24 cellular contexts compared by ENCODE assay signal in the genomic region with DNA sequence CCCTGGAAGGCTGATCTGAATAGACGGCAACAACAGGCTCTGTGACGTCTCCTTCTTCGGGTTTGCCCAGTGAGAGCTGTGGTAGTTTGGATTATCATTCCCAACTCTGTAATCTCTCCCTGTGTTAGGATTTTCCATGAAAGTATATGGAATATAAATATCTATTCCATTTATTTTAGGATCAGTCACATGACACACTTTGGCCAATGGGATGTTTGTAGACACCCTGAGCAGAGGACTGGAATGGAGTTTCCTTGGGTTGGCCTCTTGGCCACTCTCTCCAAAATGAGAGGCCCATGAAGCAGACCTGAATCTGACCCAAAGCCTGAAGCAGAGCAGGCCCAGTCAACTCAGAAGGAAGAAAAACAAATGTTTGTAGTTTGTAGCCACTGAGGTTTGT. TPM values are rescaled to one million over a fixed set of nuclear protein-coding genes. Genes with fewer than 3 reads are reported as not detected.
DNase-seq lines count a peak whose midpoint lies in the region; ATAC-seq, FAIRE-seq and TF ChIP-seq lines count a peak whose summit lies in the region.
"Had no signal": no experiment of that assay in that cellular context is flagged by ENCODE, and none has a peak within 500 bp of the region (broad histone marks: within the 10 kb centered on the region; RNA-seq: fewer than 3 reads in every experiment).

No MANE protein-coding gene starts in this region.

- H3K4me1 ChIP-seq in HCT116 (ENCODE audit: control insufficient read depth in 1 of 2, insufficient read depth in 2 of 2, low read length in 2 of 2) (peaks cover 0 to 2% of the 10 kb centered on the region in 2 experiments; a peak in 1 of 4 replicates), OCI-LY3 (ENCODE audit: low read length) (peaks cover 35% of the 10 kb centered on the region), H1 (replicated peaks in 1 of 4; ENCODE audit: control insufficient read depth in 3 of 4, insufficient read depth in 4 of 4, low read length in 3 of 4) (no peaks in the 10 kb centered on the region)
- H3K4me1 ChIP-seq: Caco-2 had no signal

- H3K27ac ChIP-seq in HCT116 (ENCODE audit: low read depth, low read length) (no peak overlapping the region), OCI-LY3 (ENCODE audit: low read length) (no peak overlapping the region), H1 (ENCODE audit: low read depth, low read length) (no peak overlapping the region)
- H3K27ac ChIP-seq: BLaER1 treated with 17β-estradiol and CSF1 and Interleukin-3, amounts not matched to agents 10 nM and 100 nM; C4-2B had no signal

- no peak overlapping the region for H4K8ac ChIP-seq in H1 (ENCODE audit: extremely low read depth, insufficient read depth, low read length)

- no peak overlapping the region for H3K9ac ChIP-seq in HCT116 (ENCODE audit: low read length)
- H3K9ac ChIP-seq in OCI-LY3 (ENCODE audit: low read length), result no peak overlapping the region
- H3K9ac ChIP-seq in H1 (replicated peaks in 1 of 4; ENCODE audit: extremely low read depth in 1 of 4, low read depth in 3 of 4, low read length in 3 of 4), result no peak overlapping the region
- H3K9ac ChIP-seq: BLaER1 treated with 17β-estradiol and CSF1 and Interleukin-3, amounts not matched to agents 10 nM and 100 nM had no signal

- CTCF ChIA-PET in HCT116 (lab: Charles Lee) (interaction anchor here (1.4 kb wide), 1 partner anchor 21 kb away, joined by 3 read pairs; no protein-coding TSS in a partner anchor), H1 (lab: Charles Lee; ENCODE audit: partially characterized antibody) (interaction anchor here (0.6 to 2.5 kb wide), 6 partner anchors 14 to 662 kb away, joined by 3 to 8 read pairs (median 4); no protein-coding TSS in a partner anchor)

- H3K27me3 ChIP-seq in HCT116 (ENCODE audit: insufficient read depth, low read length) (no peaks in the 10 kb centered on the region), OCI-LY3 (ENCODE audit: low read depth, low read length) (no peaks in the 10 kb centered on the region), H1 (replicated peaks in 1 of 4; ENCODE audit: control insufficient read depth in 3 of 4, extremely low read depth in 1 of 4, insufficient read depth in 3 of 4, low read length in 3 of 4) (no peaks in the 10 kb centered on the region)
- H3K27me3 ChIP-seq: BLaER1 treated with 17β-estradiol and CSF1 and Interleukin-3, amounts not matched to agents 10 nM and 100 nM had no signal

- no peaks in the 10 kb centered on the region for H3K23me2 ChIP-seq in H1 (ENCODE audit: low read depth, low read length)

- H4K20me1 ChIP-seq in HCT116 (ENCODE audit: insufficient read depth) (no peaks in the 10 kb centered on the region), OCI-LY3 (ENCODE audit: insufficient read depth, low read length) (no peaks in the 10 kb centered on the region), H1 (replicated peaks in 1 of 2; ENCODE audit: control insufficient read depth in 1 of 2, insufficient read depth in 2 of 2, low read length in 2 of 2) (no peaks in the 10 kb centered on the region)
- H4K20me1 ChIP-seq: BLaER1 treated with 17β-estradiol and CSF1 and Interleukin-3, amounts not matched to agents 10 nM and 100 nM had no signal

- no peak overlapping the region for H4K91ac ChIP-seq in H1 (replicated peaks; ENCODE audit: insufficient read length, low read length)

- no peak overlapping the region for H2BK12ac ChIP-seq in H1 (ENCODE audit: low read depth, low read length)

- FAIRE-seq in H1 (lab: Jason Lieb, UNC), result no peak
- FAIRE-seq: A204.1, D721Med, GM12878 had no signal

- H2AK5ac ChIP-seq in H1 (ENCODE audit: low read depth, low read length), result no peak overlapping the region

- peak overlapping the region; percentile 39 for H2AFZ ChIP-seq in HCT116 (ENCODE audit: low read depth, low read length, poor library complexity, severe bottlenecking)
- 0 out of 2 replicates have a peak overlapping the region, but pooled peaks have one; percentile 24 for H2AFZ ChIP-seq in OCI-LY3 (ENCODE audit: low read depth, low read length)
- H2AFZ ChIP-seq in H1 (ENCODE audit: low read length), result peak overlapping the region; percentile 76; the same call in 1 of the 2 replicates

- no peak for TF ChIP-seq EP300 in H1 (IDR thresholded peaks at IDR 0.05; ENCODE audit: borderline replicate concordance in 1 of 2, low read depth in 2 of 2, low read length in 2 of 2)

- TF ChIP-seq CTCF in HCT116 (IDR thresholded peaks at IDR 0.05 in 2 of 3, conservative IDR thresholded peaks at IDR 0.05 in 1 of 3; ENCODE audit: borderline replicate concordance in 1 of 3, insufficient read depth in 1 of 3, low read depth in 2 of 3, low read length in 2 of 3) (no peak), OCI-LY3 (IDR thresholded peaks at IDR 0.05; ENCODE audit: low read depth, low read length) (no peak), H1 (IDR thresholded peaks at IDR 0.05; ENCODE audit: control extremely low read depth in 1 of 3, insufficient read depth in 1 of 3, low read depth in 1 of 3, low read length in 3 of 3) (no peak)

- H3K79me2 ChIP-seq in HCT116 (ENCODE audit: insufficient read depth, low read length), result no peaks in the 10 kb centered on the region
- no peaks in the 10 kb centered on the region for H3K79me2 ChIP-seq in OCI-LY3 (ENCODE audit: low read length)
- H3K79me2 ChIP-seq in H1 (ENCODE audit: control insufficient read depth in 1 of 2, insufficient read depth in 2 of 2, low read length in 2 of 2), result no peaks in the 10 kb centered on the region

- H3K4ac ChIP-seq in H1 (replicated peaks; ENCODE audit: insufficient read length, low read depth, low read length), result no peak overlapping the region

- no peaks in the 10 kb centered on the region for H3K9me3 ChIP-seq in HCT116 (ENCODE audit: control insufficient read depth in 1 of 2, insufficient read depth in 1 of 2, low read depth in 1 of 2, low read length in 2 of 2)
- H3K9me3 ChIP-seq in OCI-LY3 (ENCODE audit: insufficient read depth, low read length), result no peaks in the 10 kb centered on the region
- no peaks in the 10 kb centered on the region for H3K9me3 ChIP-seq in H1 (ENCODE audit: insufficient read depth in 2 of 2, low read depth in 1 of 2, low read length in 1 of 2)
- H3K9me3 ChIP-seq: BLaER1 treated with 17β-estradiol and CSF1 and Interleukin-3, amounts not matched to agents 10 nM and 100 nM; Caco-2 had no signal

- intact Hi-C loops in HCT116 (cut with micrococcal nuclease), result no loop called here
- intact Hi-C loops in left colon (cut with DNase I, micrococcal nuclease), result no loop called here

- RAD21 ChIA-PET in HCT116 (lab: Charles Lee; ENCODE audit: low non-redundant PET in 1 of 2, low total read pairs in 2 of 2, uncharacterized antibody in 2 of 2, unreplicated experiment in 2 of 2), result no interaction called here

- H3K23ac ChIP-seq in H1 (ENCODE audit: insufficient read length), result no peak overlapping the region

- WGBS in H1 (ENCODE audit: extremely low coverage in 1 of 2, insufficient coverage in 1 of 2, insufficient read length in 1 of 2, insufficient replicate concordance in 2 of 2, low coverage in 1 of 2, low lambda C conversion rate in 2 of 2, missing lambda C conversion rate in 1 of 2), 2 experiments, result 87% methylated on average over 3 of the region's 3 CpGs; no CpG with 5 or more reads in 1 of the 2 experiments

- in situ Hi-C loops in KBM-7 (cut with MboI; ENCODE audit: low pct_unique_long_range_greater_than_20kb, low sequenced_read_pairs), result no loop called here

- H3K56ac ChIP-seq in H1 (replicated peaks; ENCODE audit: insufficient read length, low read depth, low read length), result no peak overlapping the region

- H3K14ac ChIP-seq in H1 (ENCODE audit: insufficient read length), result no peak overlapping the region

- H3K9me2 ChIP-seq in HCT116 (ENCODE audit: insufficient read depth), result no peaks in the 10 kb centered on the region

- H3K36me3 ChIP-seq in HCT116 (ENCODE audit: control insufficient read depth in 1 of 2, insufficient read depth in 2 of 2, low read length in 2 of 2) (no peaks in the 10 kb centered on the region), OCI-LY3 (replicated peaks; ENCODE audit: low read depth, low read length) (no peaks in the 10 kb centered on the region), H1 (ENCODE audit: control insufficient read depth in 2 of 4, insufficient read depth in 4 of 4, low read length in 3 of 4) (no peaks in the 10 kb centered on the region)
- H3K36me3 ChIP-seq: BLaER1 treated with 17β-estradiol and CSF1 and Interleukin-3, amounts not matched to agents 10 nM and 100 nM had no signal

- no peak for DNase-seq in HCT116 (ENCODE audit: low read depth, low spot score)
- no peak for DNase-seq in H1 (ENCODE audit: low read depth in 1 of 2, low spot score in 2 of 2)
- no peak for DNase-seq in left colon
- no peak for DNase-seq in KBM-7
- DNase-seq in DMS114 treated with DMSO at 0.1 percent for 48 hours (lab: John Stamatoyannopoulos, UW; ENCODE audit: unreplicated experiment), result no peak
- DNase-seq: 8988T; AML-193; Caco-2; Calu3; CD4-positive, alpha-beta T cell; CD8-positive, alpha-beta T cell; DMS153; DMS53; DMS79; DND-41; EL; GDM1 had no signal

- no TSS peak for BruUV-seq in HCT116 (replicated peaks; lab: Mats Ljungman, UMichigan)

- H3K4me2 ChIP-seq in HCT116 (ENCODE audit: low read length) (no peak overlapping the region), OCI-LY3 (ENCODE audit: low read length) (no peak overlapping the region), H1 (ENCODE audit: insufficient read depth in 1 of 2, low read depth in 2 of 2, low read length in 2 of 2) (no peak overlapping the region)
- H3K4me2 ChIP-seq: BLaER1 treated with 17β-estradiol and CSF1 and Interleukin-3, amounts not matched to agents 10 nM and 100 nM had no signal

- no peaks in the 10 kb centered on the region for H3K79me1 ChIP-seq in H1 (ENCODE audit: low read depth, low read length)

- H2BK15ac ChIP-seq in H1 (ENCODE audit: low read length), result no peak overlapping the region

- TF ChIP-seq RAD21 in HCT116 (IDR thresholded peaks at IDR 0.05; ENCODE audit: low read depth) (no peak), H1 (IDR thresholded peaks at IDR 0.05 in 1 of 2, conservative IDR thresholded peaks at IDR 0.05 in 1 of 2; ENCODE audit: low read depth in 2 of 2, low read length in 2 of 2) (no peak)

- no peak overlapping the region for H2BK120ac ChIP-seq in H1 (replicated peaks; ENCODE audit: low read depth, low read length)

- H2BK5ac ChIP-seq in H1 (ENCODE audit: low read depth, low read length), result no peak overlapping the region

- ATAC-seq in HCT116 (no peak), GM18868 (IDR thresholded peaks at IDR 0.05; ENCODE audit: unreplicated experiment) (no peak), left colon (no peak)
- ATAC-seq: CD8-positive, alpha-beta T cell; GM12878 had no signal

- POLR2A ChIA-PET in HCT116 (lab: Charles Lee) (no interaction called here), H1 (lab: Charles Lee; ENCODE audit: partially characterized antibody) (no interaction called here)

- no peak overlapping the region for H3K4me3 ChIP-seq in HCT116 (replicated peaks in 1 of 2; ENCODE audit: low read depth in 1 of 2, low read length in 2 of 2)
- H3K4me3 ChIP-seq in OCI-LY3 (ENCODE audit: low read length), result no peak overlapping the region
- no peak overlapping the region for H3K4me3 ChIP-seq in H1 (ENCODE audit: extremely low read depth in 1 of 4, insufficient read depth in 2 of 4, low read depth in 3 of 4, low read length in 4 of 4)
- H3K4me3 ChIP-seq: BLaER1 treated with 17β-estradiol and CSF1 and Interleukin-3, amounts not matched to agents 10 nM and 100 nM; GM12878 had no signal

- H3K18ac ChIP-seq in H1 (ENCODE audit: extremely low read depth, low read length), result no peak overlapping the region

- no peak overlapping the region for H2BK20ac ChIP-seq in H1 (ENCODE audit: low read length)

- no peak for TF ChIP-seq POLR2A in HCT116 (IDR thresholded peaks at IDR 0.05; ENCODE audit: borderline replicate concordance, extremely low read depth, insufficient read depth, insufficient read length)
- no peak for TF ChIP-seq POLR2A in H1 (IDR thresholded peaks at IDR 0.05; ENCODE audit: control extremely low read depth in 1 of 2, low read depth in 2 of 2, low read length in 2 of 2)

- H4K5ac ChIP-seq in H1 (ENCODE audit: insufficient read length, low read depth, low read length), result no peak overlapping the region

RNA-seq across cellular contexts. Expression of a gene that starts 37.2 kb away (rescaled TPM):
- 20.5 TPM for total RNA-seq in HCT116 (2021; ENCODE audit: unreplicated experiment)
- 6.5 and 7.8 TPM in 2 replicates for polyA plus RNA-seq in HCT116 (2012)
- 17.2 and 19.5 TPM in 2 replicates for total RNA-seq in H1 (2021; fragmentation: NEBNext Ultra II Directional; extraction: Animal tissue kit (Norgen Biotek cat#: 25700))
- polyA plus RNA-seq in H1 (2011; rRNA removed), result 4.5 and 6.5 TPM in 2 replicates
- 7.0 TPM for polyA plus RNA-seq in H1 (2011; cell fraction: cytosol; rRNA removed)
- 7.1 TPM for polyA plus RNA-seq in H1 (2011; cell fraction: nucleus; rRNA removed)
- polyA plus RNA-seq in H1 (2012, experiment 1 of 2), result 6.4 to 10.6 TPM (median 8.2 TPM) in 4 replicates
- 0.66 TPM for polyA plus RNA-seq in H1 (2012, experiment 2 of 2)
- polyA plus RNA-seq in H1 (2013, experiment 1 of 2), result 5.6 TPM
- polyA plus RNA-seq in H1 (2013, experiment 2 of 2), result 5.5 TPM
- 17.7 and 23.9 TPM in 2 replicates for polyA minus RNA-seq in H1 (2011; rRNA and poly(A)+ RNA removed)
- polyA minus RNA-seq in H1 (2011; cell fraction: cytosol; rRNA and poly(A)+ RNA removed), result 10.2 TPM
- polyA minus RNA-seq in H1 (2011; cell fraction: nucleus; rRNA and poly(A)+ RNA removed), result 17.3 TPM
- 10 to 100 TPM; 39.0 to 46.5 TPM for total RNA-seq in left colon

Comparison
In these comparisons a context has a peak if more than half of its experiments do, and no peak if none do; other contexts are left out.
1. H2AFZ ChIP-seq: peak in every context shown above with its lines; median percentile 76 in H1; 39 in HCT116; 24 in OCI-LY3.